In genomic region chr9:98031169-98031568, GRCh38 we compare ENCODE assay signal across 23 cellular contexts.
"Had no signal": no experiment of that assay in that cellular context is flagged by ENCODE, and none has a peak within 500 bp of the region (broad histone marks: within the 10 kb centered on the region; RNA-seq: fewer than 3 reads in every experiment).

No MANE protein-coding gene starts in this region.

- FAIRE-seq: islet of Langerhans, keratinocyte had no signal

- ATAC-seq: esophagus mucosa; gastrocnemius medialis; heart right ventricle; left cardiac atrium; left lung; left ventricle myocardium superior; lower lobe of right lung; mucosa of descending colon; naive thymus-derived CD8-positive, alpha-beta T cell had no signal

- H3K36me3 ChIP-seq: colonic mucosa, esophagus squamous epithelium, gastrocnemius medialis, heart right ventricle, left lung, lower lobe of right lung had no signal

- H3K27me3 ChIP-seq: colonic mucosa, esophagus squamous epithelium, gastrocnemius medialis, heart right ventricle, left lung had no signal

- H3K27ac ChIP-seq: colonic mucosa, epithelial cell of prostate, esophagus squamous epithelium, gastrocnemius medialis, heart right ventricle, left lung, lower lobe of right lung had no signal

- H3K4me1 ChIP-seq: colonic mucosa, lower lobe of right lung had no signal

- DNase-seq: colonic mucosa; cortex of kidney; effector CD4-positive, alpha-beta T cell; effector memory CD4-positive, alpha-beta T cell; erythroblast; esophagus squamous epithelium; foreskin melanocyte; gastrocnemius medialis; glutamatergic neuron; head of caudate nucleus; heart right ventricle; hippocampal formation; left cardiac atrium; left lung; left ventricle myocardium superior; lower lobe of right lung; mucosa of descending colon; naive B cell; naive thymus-derived CD8-positive, alpha-beta T cell had no signal

- H3K4me3 ChIP-seq: colonic mucosa, esophagus squamous epithelium, gastrocnemius medialis, heart right ventricle, left lung, lower lobe of right lung, mucosa of descending colon had no signal

- H3K9me3 ChIP-seq: colonic mucosa, esophagus squamous epithelium, gastrocnemius medialis, heart right ventricle, left lung, lower lobe of right lung, mucosa of descending colon had no signal
